ENCODE assay signal across 11 cellular contexts in the genomic region with DNA sequence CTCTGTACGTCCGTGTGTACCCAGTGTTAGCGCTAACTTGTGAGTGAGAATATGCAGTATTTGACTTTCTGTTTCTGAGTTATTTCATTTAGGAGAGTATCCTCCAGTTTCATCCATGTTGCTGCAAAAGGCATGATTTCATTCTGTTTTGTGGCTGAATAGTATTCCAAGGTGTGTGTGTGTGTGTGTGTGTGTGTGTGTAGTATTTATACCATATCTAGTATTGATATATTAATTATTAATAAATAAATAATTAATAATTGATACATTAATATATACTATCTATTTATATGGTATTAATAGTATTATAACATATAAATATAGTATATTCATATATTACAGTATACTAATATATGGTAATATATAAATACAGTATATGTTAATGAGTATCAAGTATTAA.
"Had no signal": no experiment of that assay in that cellular context is flagged by ENCODE, and none has a peak within 500 bp of the region (broad histone marks: within the 10 kb centered on the region; RNA-seq: fewer than 3 reads in every experiment).

No MANE protein-coding gene starts in this region.

- H3K4me3 Mint-ChIP-seq: GM23338, H9, HFFc6 had no signal

- H3K4me1 ChIP-seq: HAP-1 had no signal

- H3K4me2 ChIP-seq: GM23338 had no signal

- ATAC-seq: GM23338, HCT116 had no signal

- H3K9me3 ChIP-seq: HAP-1 had no signal

- H3K9me3 Mint-ChIP-seq: GM23338, H9 had no signal

- H3K27ac Mint-ChIP-seq: GM23338, H9, HFFc6 had no signal

- H3K27ac ChIP-seq: GM23248 had no signal

- FAIRE-seq: H1, H54 had no signal

- DNase-seq: GM23248, GOT3, H7, H9, HCEC 1CT, HFFc6 had no signal

- H2AFZ ChIP-seq: GM23248, GM23338 had no signal

- H3K4me3 ChIP-seq: GM23248, GM23338, HAP-1 had no signal

- H3K36me3 ChIP-seq: HAP-1 had no signal

- H3K9ac ChIP-seq: GM23248 had no signal
